In the genomic region with DNA sequence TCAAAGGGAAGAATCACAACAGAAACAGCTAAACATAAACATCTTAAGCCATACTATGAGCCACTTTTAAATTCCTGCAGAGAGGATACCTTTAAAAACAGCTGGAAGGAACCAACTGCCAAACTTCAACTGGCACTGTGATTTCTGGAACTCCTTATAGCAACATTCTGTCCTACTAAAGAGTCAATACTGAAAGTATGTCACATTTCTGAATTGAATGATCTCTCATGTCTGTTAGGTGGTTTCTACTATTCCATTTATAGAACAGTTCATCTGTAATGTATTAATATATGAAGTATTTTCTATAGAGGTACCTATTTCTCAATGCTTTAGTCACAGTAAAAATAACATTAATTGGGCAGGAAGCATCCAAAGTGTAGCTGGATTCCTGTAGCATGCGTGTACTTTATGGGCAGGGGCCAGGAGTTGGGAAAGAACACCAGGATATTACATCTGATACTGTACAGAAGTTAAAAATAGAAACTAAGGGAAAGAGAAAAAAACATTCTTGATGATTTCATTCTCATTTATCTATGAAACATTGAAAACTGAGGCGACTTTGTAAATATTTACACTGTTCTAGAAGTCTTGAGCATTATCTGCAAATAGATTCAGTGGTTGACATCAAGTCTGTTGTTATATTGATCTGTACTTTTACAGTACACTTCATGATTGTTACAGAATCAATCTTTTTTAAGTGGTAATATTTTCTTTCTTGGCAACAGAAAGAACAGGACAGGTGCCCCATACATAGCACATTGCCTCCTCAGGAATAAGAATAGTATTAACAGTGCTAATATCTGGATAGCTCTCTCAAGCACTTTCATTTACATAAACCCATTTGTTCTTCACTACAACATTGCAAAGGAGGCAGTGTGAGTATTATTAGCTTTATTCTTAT, we compare ENCODE assay signal across 9 cellular contexts.
A peak's percentile ranks its signal among the peaks of the same experiment; 100 is the strongest.
DNase-seq lines count a peak whose midpoint lies in the region; ATAC-seq lines count a peak whose summit lies in the region.
"Had no signal": no experiment of that assay in that cellular context is flagged by ENCODE, and none has a peak within 500 bp of the region (broad histone marks: within the 10 kb centered on the region; RNA-seq: fewer than 3 reads in every experiment).

No MANE protein-coding gene starts in this region.

- ATAC-seq in GM18868 (IDR thresholded peaks at IDR 0.05; ENCODE audit: unreplicated experiment) (peak; percentile 78), HG02970 (IDR thresholded peaks at IDR 0.05; ENCODE audit: low FRiP score, unreplicated experiment) (peak; percentile 62)

- peak; percentile 5 for DNase-seq in SW480 (ENCODE audit: low spot score)
- DNase-seq in iris pigment epithelial cell (ENCODE audit: low read depth): peak; percentile 98
- no peak for DNase-seq in SIG-M5 (lab: John Stamatoyannopoulos, UW)
- no peak for DNase-seq in NCI-H1105 treated with DMSO at 0.1 percent for 48 hours (lab: John Stamatoyannopoulos, UW)
- DNase-seq in Ammon's horn (ENCODE audit: low spot score): no peak
- no peak for DNase-seq in NCI-H1417 treated with DMSO at 0.1 percent for 48 hours (lab: John Stamatoyannopoulos, UW)
- DNase-seq: activated B cell treated with CpG ODN at 0.5 μM for 24 hours had no signal

Comparison
In these comparisons a context has a peak if more than half of its experiments do, and no peak if none do; other contexts are left out.
1. DNase-seq: peak in SW480 (single experiment) and iris pigment epithelial cell (single experiment); none in SIG-M5 (single experiment), NCI-H1105 treated with DMSO at 0.1 percent for 48 hours (single experiment), Ammon's horn (single experiment) and NCI-H1417 treated with DMSO at 0.1 percent for 48 hours (single experiment).